ENCODE assay signal across 8 cellular contexts in the genomic region with DNA sequence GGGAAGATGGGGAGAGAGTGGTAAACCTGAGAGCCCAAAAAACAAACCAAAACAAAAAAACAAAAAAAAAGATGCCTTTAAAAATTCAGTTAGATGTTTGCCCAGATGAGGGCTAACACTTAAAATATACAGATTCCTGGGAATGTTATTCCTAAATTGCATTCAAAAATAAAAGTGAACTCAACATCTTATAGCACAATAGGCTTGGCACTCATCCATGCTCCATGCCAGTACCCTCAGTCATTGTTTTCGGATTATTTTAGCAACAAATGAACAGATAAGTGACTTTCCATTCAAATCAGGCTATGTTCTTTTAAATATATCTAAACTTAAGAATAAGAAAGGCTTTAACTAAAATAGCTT. TPM values are rescaled to one million over a fixed set of nuclear protein-coding genes. Genes with fewer than 3 reads are reported as not detected.
DNase-seq lines count a peak whose midpoint lies in the region; ATAC-seq, FAIRE-seq and TF ChIP-seq lines count a peak whose summit lies in the region.

No MANE protein-coding gene starts in this region.

- no peak overlapping the region for H2BK5ac ChIP-seq in mesenchymal stem cell (ENCODE audit: low read depth, low read length, poor library complexity, severe bottlenecking)

- no peak overlapping the region for H4K8ac ChIP-seq in mesenchymal stem cell (ENCODE audit: low read length)

- TF ChIP-seq CTCF in body of pancreas (IDR thresholded peaks at IDR 0.05): no peak

- H3K4ac ChIP-seq in mesenchymal stem cell (ENCODE audit: low read depth in 1 of 2, low read length in 2 of 2): no peak overlapping the region

- no peak overlapping the region for H2BK15ac ChIP-seq in mesenchymal stem cell (ENCODE audit: low read depth, poor library complexity, severe bottlenecking)

- H3K27ac Mint-ChIP-seq in stimulated activated naive CD8-positive, alpha-beta T cell treated with anti-CD3 and anti-CD28 coated beads, Interleukin-15, Interleukin-2, amounts not matched to agents 100 ng/mL and 50 ng/mL, for 24 hours: peak overlapping the region; percentile 93

- H3K23ac ChIP-seq in mesenchymal stem cell (ENCODE audit: low read length in 2 of 2): no peak overlapping the region

- no peak overlapping the region for H2AK5ac ChIP-seq in mesenchymal stem cell (ENCODE audit: low read length, severe bottlenecking)

- 19 to 34% methylated on average over 1 of the region's 1 CpG for WGBS in body of pancreas, 2 donors
- no CpG with 5 or more reads among the region's 1 CpG for WGBS in mesenchymal stem cell

- peak overlapping the region; percentile 97 for H3K4me3 Mint-ChIP-seq in stimulated activated naive CD8-positive, alpha-beta T cell treated with anti-CD3 and anti-CD28 coated beads, Interleukin-15, Interleukin-2, amounts not matched to agents 100 ng/mL and 50 ng/mL, for 24 hours

- H3K79me1 ChIP-seq in mesenchymal stem cell (replicated peaks; ENCODE audit: low read length, poor library complexity, severe bottlenecking): peaks cover 6% of the 10 kb centered on the region

- no peak for TF ChIP-seq POLR2A in body of pancreas (IDR thresholded peaks at IDR 0.05)
- no peak for TF ChIP-seq POLR2A in GM12892 (IDR thresholded peaks at IDR 0.05; ENCODE audit: low read depth, low read length)

- H3K27me3 Mint-ChIP-seq in stimulated activated naive CD8-positive, alpha-beta T cell treated with anti-CD3 and anti-CD28 coated beads, Interleukin-15, Interleukin-2, amounts not matched to agents 100 ng/mL and 50 ng/mL, for 24 hours: no peaks in the 10 kb centered on the region

- no peaks in the 10 kb centered on the region for H3K9me3 Mint-ChIP-seq in stimulated activated naive CD8-positive, alpha-beta T cell treated with anti-CD3 and anti-CD28 coated beads, Interleukin-15, Interleukin-2, amounts not matched to agents 100 ng/mL and 50 ng/mL, for 24 hours

- H3K27me3 ChIP-seq in body of pancreas (no peaks in the 10 kb centered on the region), mesenchymal stem cell (ENCODE audit: control insufficient read depth in 1 of 2, insufficient read depth in 1 of 2, low read length in 2 of 2) (no peaks in the 10 kb centered on the region)

- H3K27ac ChIP-seq in body of pancreas (peak overlapping the region in 3 of 4 donors; percentile 89 to 98 (median 92)), mesenchymal stem cell (ENCODE audit: low read length, poor library complexity, severe bottlenecking) (peak overlapping the region; percentile 84)

- H2AFZ ChIP-seq in mesenchymal stem cell (ENCODE audit: low read depth, low read length): no peak overlapping the region

- H3K4me1 ChIP-seq in body of pancreas: peaks cover 85% of the 10 kb centered on the region
- H3K4me1 ChIP-seq in mesenchymal stem cell (ENCODE audit: control insufficient read depth, insufficient read depth, low read depth, low read length): peaks cover 18% of the 10 kb centered on the region

- H3K4me3 ChIP-seq in body of pancreas: no peak overlapping the region
- H3K4me3 ChIP-seq in mesenchymal stem cell (ENCODE audit: insufficient read depth in 1 of 2, low read depth in 1 of 2, low read length in 2 of 2): peak overlapping the region in 1 of 2 experiments; percentile 94

- H2BK120ac ChIP-seq in mesenchymal stem cell (ENCODE audit: low read depth, low read length): no peak overlapping the region

- H3K4me1 Mint-ChIP-seq in stimulated activated naive CD8-positive, alpha-beta T cell treated with anti-CD3 and anti-CD28 coated beads, Interleukin-15, Interleukin-2, amounts not matched to agents 100 ng/mL and 50 ng/mL, for 24 hours (ENCODE audit: low read depth): peaks cover 75% of the 10 kb centered on the region

- H3K36me3 ChIP-seq in body of pancreas (replicated peaks in 1 of 2; ENCODE audit: insufficient read depth in 1 of 2, low read depth in 2 of 2): no peaks in the 10 kb centered on the region
- peaks cover 0 to 4% of the 10 kb centered on the region in 2 experiments for H3K36me3 ChIP-seq in mesenchymal stem cell (ENCODE audit: control insufficient read depth in 1 of 2, insufficient read depth in 2 of 2, low read depth in 1 of 2, low read length in 2 of 2)

- no peak overlapping the region for H3K14ac ChIP-seq in mesenchymal stem cell (ENCODE audit: low read length in 2 of 2)

- H3K9ac ChIP-seq in mesenchymal stem cell (ENCODE audit: low read length): peak overlapping the region; percentile 94

- H3K4me2 ChIP-seq in mesenchymal stem cell (ENCODE audit: low read length, poor library complexity, severe bottlenecking): peak overlapping the region; percentile 35

- peaks cover 38% of the 10 kb centered on the region for H3K36me3 Mint-ChIP-seq in stimulated activated naive CD8-positive, alpha-beta T cell treated with anti-CD3 and anti-CD28 coated beads, Interleukin-15, Interleukin-2, amounts not matched to agents 100 ng/mL and 50 ng/mL, for 24 hours (ENCODE audit: low read depth)

- no peak for ATAC-seq in stimulated activated naive CD8-positive, alpha-beta T cell treated with anti-CD3 and anti-CD28 coated beads, Interleukin-15, Interleukin-2, amounts not matched to agents 100 U/mL and 50 U/mL, for 24 hours
- ATAC-seq in body of pancreas: no peak
- ATAC-seq in HG03457 (IDR thresholded peaks at IDR 0.05; ENCODE audit: unreplicated experiment): no peak
- ATAC-seq in GM18511 (IDR thresholded peaks at IDR 0.05; ENCODE audit: unreplicated experiment): no peak

- H3K9me3 ChIP-seq in body of pancreas (no peaks in the 10 kb centered on the region), mesenchymal stem cell (ENCODE audit: control insufficient read depth, low read length) (no peaks in the 10 kb centered on the region)

- no peak overlapping the region for H2BK12ac ChIP-seq in mesenchymal stem cell (ENCODE audit: low read length in 2 of 2)

- no peak overlapping the region for H3K18ac ChIP-seq in mesenchymal stem cell (ENCODE audit: low read depth in 1 of 2, low read length in 2 of 2)

- intact Hi-C loops in body of pancreas (cut with DNase I): no loop called here

- DNase-seq in stimulated activated naive CD8-positive, alpha-beta T cell treated with anti-CD3 and anti-CD28 coated beads, Interleukin-15, Interleukin-2, amounts not matched to agents 100 U/mL and 50 U/mL, for 24 hours: no peak
- DNase-seq in body of pancreas (no peak), mesenchymal stem cell (peak; percentile 11), GM12892 (ENCODE audit: insufficient read length) (no peak)
- DNase-seq in stimulated activated naive CD4-positive, alpha-beta T cell (lab: John Stamatoyannopoulos, UW): no peak

- no peak for FAIRE-seq in GM12892 (lab: Jason Lieb, UNC)

- H4K91ac ChIP-seq in mesenchymal stem cell (ENCODE audit: low read length): no peak overlapping the region

RNA-seq across cellular contexts. Expression of a gene that starts 3.7 kb away (rescaled TPM):
- total RNA-seq in body of pancreas: 100 to 1,000 TPM; 423 to 593 TPM
- polyA plus RNA-seq in mesenchymal stem cell (2013, experiment 1 of 2): 128 TPM
- 126 TPM for polyA plus RNA-seq in mesenchymal stem cell (2013, experiment 2 of 2)
- 229 TPM for polyA plus RNA-seq in GM12892 (2012; ENCODE audit: missing spikeins)
